ENCODE assay signal across 21 cellular contexts in genomic region chr9:84592918-84593317, GRCh38.
"Had no signal": no experiment of that assay in that cellular context is flagged by ENCODE, and none has a peak within 500 bp of the region (broad histone marks: within the 10 kb centered on the region; RNA-seq: fewer than 3 reads in every experiment).

No MANE protein-coding gene starts in this region.

- FAIRE-seq: HepG2, RCC 7860 had no signal

- DNase-seq: IMR-90, Karpas-422, KG1, MM.1S, NCI-H1092 treated with DMSO at 0.1 percent for 48 hours, NCI-H1436, NCI-H187, NCI-H2029, NCI-H2081 treated with DMSO at 0.1 percent for 48 hours, NCI-H2171, NCI-H226, NCI-H446, NCI-H510A, NCI-H524 treated with DMSO at 0.1 percent for 48 hours, NCI-H69, NCI-H774, Right ventricle myocardium superior, RPMI8226, SIG-M5 had no signal

- ATAC-seq: HepG2 had no signal
